15 cellular contexts compared by ENCODE assay signal in the genomic region with DNA sequence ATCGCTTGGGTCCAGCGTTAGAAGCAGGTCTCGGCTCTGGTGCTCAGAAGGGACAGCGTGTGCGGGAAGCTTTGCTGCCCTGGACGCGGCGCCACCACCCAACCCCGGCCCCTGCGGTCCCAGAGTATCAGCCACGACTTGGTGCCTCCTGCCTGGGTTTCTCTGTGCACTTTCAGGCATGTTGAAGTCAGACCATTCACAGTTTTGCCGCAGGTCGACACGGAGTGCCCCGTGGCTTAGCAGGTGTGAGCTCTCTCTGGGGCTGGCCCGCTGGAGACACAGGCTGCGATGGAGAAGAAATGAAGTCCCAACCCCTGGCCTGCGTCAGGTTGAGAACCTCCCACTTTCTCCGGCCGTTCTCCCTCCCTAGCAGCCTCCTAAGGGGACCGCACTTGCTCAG.
"Had no signal": no experiment of that assay in that cellular context is flagged by ENCODE, and none has a peak within 500 bp of the region (broad histone marks: within the 10 kb centered on the region; RNA-seq: fewer than 3 reads in every experiment).

No MANE protein-coding gene starts in this region.

- ATAC-seq: activated T-cell treated with anti-CD3 and anti-CD28 coated beads, Interleukin-2, amount 50 U/mL, for 4 hours; effector memory CD8-positive, alpha-beta T cell; stimulated activated naive CD8-positive, alpha-beta T cell treated with anti-CD3 and anti-CD28 coated beads, Interleukin-15, amount 100 ng/mL, for 72 hours had no signal

- DNase-seq: activated CD4-positive, alpha-beta T cell treated with anti-CD3 and anti-CD28 coated beads, Interleukin-2, amount 10 ng/mL, durations not matched to agents 24 days and 14 days; activated CD4-positive, CD25-positive, alpha-beta regulatory T cell; activated gamma-delta T cell treated with Interleukin-2 at 50 U/mL for 16 hours; activated naive CD8-positive, alpha-beta T cell treated with anti-CD3 and anti-CD28 coated beads, Interleukin-2, amount 10 ng/mL, durations not matched to agents 7 days and 5 days; activated T-cell treated with anti-CD3 and anti-CD28 coated beads, Interleukin-2, amount 50 U/mL, for 4 hours; effector memory CD8-positive, alpha-beta T cell; foreskin melanocyte; naive B cell; small intestine; stimulated activated naive CD8-positive, alpha-beta T cell treated with anti-CD3 and anti-CD28 coated beads, Interleukin-15, amount 100 ng/mL, for 72 hours; SW 1271; testis had no signal

- H3K36me3 Mint-ChIP-seq: activated naive CD8-positive, alpha-beta T cell treated with anti-CD3 and anti-CD28 coated beads, Interleukin-2, amount 10 ng/mL, durations not matched to agents 7 days and 5 days; brain had no signal

- H3K27ac Mint-ChIP-seq: activated CD4-positive, alpha-beta T cell treated with anti-CD3 and anti-CD28 coated beads, Interleukin-2, amount 10 ng/mL, durations not matched to agents 24 days and 14 days; activated naive CD8-positive, alpha-beta T cell treated with anti-CD3 and anti-CD28 coated beads, Interleukin-2, amount 10 ng/mL, durations not matched to agents 7 days and 5 days; dendritic cell treated with granulocyte-macrophage colony-stimulating factor and Interleukin-4, amounts not matched to agents 40 ng/mL and 50 ng/mL, for 4 days; effector memory CD8-positive, alpha-beta T cell; naive B cell had no signal

- H3K27me3 ChIP-seq: testis had no signal

- H3K27ac ChIP-seq: testis had no signal

- H3K4me1 ChIP-seq: testis had no signal

- H3K9me3 ChIP-seq: testis had no signal

- H3K9me3 Mint-ChIP-seq: activated CD4-positive, alpha-beta T cell treated with anti-CD3 and anti-CD28 coated beads, Interleukin-2, amount 10 ng/mL, durations not matched to agents 24 days and 14 days; activated naive CD8-positive, alpha-beta T cell treated with anti-CD3 and anti-CD28 coated beads, Interleukin-2, amount 10 ng/mL, durations not matched to agents 7 days and 5 days; activated T-cell treated with anti-CD3 and anti-CD28 coated beads, Interleukin-2, amount 50 U/mL, for 4 hours; central memory CD8-positive, alpha-beta T cell; dendritic cell treated with granulocyte-macrophage colony-stimulating factor and Interleukin-4, amounts not matched to agents 40 ng/mL and 50 ng/mL, for 4 days; effector memory CD8-positive, alpha-beta T cell; stimulated activated naive CD8-positive, alpha-beta T cell treated with anti-CD3 and anti-CD28 coated beads, Interleukin-15, amount 100 ng/mL, for 72 hours had no signal
